In the genomic region with DNA sequence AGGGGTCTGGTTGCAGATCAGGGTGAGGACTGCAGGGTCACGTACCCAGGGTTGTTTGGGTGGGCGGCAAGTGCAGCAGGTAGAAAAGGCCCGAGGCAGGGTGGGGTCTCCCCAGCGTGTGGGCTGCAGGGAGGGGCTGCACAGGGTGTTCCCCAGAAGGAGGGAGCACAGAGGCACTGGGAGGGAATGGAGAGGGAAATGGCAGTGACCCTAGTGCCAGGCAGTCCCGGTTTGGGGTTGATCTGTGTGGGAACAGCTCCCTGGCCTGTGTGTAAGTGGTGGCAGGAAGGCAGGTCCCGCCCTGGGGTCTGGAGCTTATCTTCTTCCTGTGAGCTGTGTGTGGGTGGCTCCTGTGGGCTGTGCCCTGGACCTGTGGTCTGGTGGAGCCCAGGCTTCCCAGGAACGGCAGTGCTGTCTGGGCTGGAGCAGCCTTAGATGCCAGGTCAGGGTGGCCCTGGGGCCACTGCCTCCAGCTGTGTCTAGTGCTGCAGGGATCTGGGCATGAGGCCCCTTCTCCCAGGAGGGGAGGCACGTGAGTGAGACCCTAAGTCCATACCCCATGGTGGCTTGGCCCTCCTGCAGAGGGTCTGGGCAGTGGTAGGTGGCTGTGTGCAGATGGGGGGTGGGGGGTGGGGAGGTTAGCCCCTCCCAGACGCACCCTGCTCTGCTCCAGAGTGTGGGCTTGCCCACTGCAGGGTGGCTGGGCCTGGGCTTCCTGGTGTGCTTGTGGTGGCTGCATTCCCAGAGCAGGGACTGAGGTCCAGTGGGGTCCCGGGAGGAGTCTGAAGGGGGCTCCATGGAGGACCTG, we compare ENCODE assay signal across 1 cellular context.
TF ChIP-seq lines count a peak whose summit lies in the region.

No MANE protein-coding gene starts in this region.

TF ChIP-seq in GM23338, 12 proteins besides CTCF, POLR2A, EP300 and RAD21:
- TF ChIP-seq, protein P1, sequence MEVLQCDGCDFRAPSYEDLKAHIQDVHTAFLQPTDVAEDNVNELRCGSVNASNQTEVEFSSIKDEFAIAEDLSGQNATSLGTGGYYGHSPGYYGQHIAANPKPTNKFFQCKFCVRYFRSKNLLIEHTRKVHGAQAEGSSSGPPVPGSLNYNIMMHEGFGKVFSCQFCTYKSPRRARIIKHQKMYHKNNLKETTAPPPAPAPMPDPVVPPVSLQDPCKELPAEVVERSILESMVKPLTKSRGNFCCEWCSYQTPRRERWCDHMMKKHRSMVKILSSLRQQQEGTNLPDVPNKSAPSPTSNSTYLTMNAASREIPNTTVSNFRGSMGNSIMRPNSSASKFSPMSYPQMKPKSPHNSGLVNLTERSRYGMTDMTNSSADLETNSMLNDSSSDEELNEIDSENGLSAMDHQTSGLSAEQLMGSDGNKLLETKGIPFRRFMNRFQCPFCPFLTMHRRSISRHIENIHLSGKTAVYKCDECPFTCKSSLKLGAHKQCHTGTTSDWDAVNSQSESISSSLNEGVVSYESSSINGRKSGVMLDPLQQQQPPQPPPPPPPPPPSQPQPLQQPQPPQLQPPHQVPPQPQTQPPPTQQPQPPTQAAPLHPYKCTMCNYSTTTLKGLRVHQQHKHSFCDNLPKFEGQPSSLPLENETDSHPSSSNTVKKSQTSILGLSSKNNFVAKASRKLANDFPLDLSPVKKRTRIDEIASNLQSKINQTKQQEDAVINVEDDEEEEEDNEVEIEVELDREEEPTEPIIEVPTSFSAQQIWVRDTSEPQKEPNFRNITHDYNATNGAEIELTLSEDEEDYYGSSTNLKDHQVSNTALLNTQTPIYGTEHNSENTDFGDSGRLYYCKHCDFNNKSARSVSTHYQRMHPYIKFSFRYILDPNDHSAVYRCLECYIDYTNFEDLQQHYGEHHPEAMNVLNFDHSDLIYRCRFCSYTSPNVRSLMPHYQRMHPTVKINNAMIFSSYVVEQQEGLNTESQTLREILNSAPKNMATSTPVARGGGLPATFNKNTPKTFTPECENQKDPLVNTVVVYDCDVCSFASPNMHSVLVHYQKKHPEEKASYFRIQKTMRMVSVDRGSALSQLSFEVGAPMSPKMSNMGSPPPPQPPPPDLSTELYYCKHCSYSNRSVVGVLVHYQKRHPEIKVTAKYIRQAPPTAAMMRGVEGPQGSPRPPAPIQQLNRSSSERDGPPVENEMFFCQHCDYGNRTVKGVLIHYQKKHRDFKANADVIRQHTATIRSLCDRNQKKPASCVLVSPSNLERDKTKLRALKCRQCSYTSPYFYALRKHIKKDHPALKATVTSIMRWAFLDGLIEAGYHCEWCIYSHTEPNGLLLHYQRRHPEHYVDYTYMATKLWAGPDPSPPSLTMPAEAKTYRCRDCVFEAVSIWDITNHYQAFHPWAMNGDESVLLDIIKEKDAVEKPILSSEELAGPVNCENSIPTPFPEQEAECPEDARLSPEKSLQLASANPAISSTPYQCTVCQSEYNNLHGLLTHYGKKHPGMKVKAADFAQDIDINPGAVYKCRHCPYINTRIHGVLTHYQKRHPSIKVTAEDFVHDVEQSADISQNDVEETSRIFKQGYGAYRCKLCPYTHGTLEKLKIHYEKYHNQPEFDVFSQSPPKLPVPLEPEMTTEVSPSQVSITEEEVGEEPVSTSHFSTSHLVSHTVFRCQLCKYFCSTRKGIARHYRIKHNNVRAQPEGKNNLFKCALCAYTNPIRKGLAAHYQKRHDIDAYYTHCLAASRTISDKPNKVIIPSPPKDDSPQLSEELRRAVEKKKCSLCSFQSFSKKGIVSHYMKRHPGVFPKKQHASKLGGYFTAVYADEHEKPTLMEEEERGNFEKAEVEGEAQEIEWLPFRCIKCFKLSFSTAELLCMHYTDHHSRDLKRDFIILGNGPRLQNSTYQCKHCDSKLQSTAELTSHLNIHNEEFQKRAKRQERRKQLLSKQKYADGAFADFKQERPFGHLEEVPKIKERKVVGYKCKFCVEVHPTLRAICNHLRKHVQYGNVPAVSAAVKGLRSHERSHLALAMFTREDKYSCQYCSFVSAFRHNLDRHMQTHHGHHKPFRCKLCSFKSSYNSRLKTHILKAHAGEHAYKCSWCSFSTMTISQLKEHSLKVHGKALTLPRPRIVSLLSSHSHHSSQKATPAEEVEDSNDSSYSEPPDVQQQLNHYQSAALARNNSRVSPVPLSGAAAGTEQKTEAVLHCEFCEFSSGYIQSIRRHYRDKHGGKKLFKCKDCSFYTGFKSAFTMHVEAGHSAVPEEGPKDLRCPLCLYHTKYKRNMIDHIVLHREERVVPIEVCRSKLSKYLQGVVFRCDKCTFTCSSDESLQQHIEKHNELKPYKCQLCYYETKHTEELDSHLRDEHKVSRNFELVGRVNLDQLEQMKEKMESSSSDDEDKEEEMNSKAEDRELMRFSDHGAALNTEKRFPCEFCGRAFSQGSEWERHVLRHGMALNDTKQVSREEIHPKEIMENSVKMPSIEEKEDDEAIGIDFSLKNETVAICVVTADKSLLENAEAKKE (CRISPR knock-in tag; IDR thresholded peaks at IDR 0.05) = no peak
- TF ChIP-seq STAT1 (IDR thresholded peaks at IDR 0.05; ENCODE audit: unreplicated experiment) (no peak), ZNF331 (CRISPR knock-in tag; IDR thresholded peaks at IDR 0.05; ENCODE audit: low read depth) (no peak), CREB1 (CRISPR knock-in tag; IDR thresholded peaks at IDR 0.05; ENCODE audit: low read depth) (no peak), EZH2 (IDR thresholded peaks at IDR 0.05; ENCODE audit: low read depth, unreplicated experiment) (no peak), EZH2phosphoT487 (IDR thresholded peaks at IDR 0.05; ENCODE audit: unreplicated experiment) (no peak), ZNF114 (CRISPR knock-in tag; IDR thresholded peaks at IDR 0.05) (no peak), JUNB (IDR thresholded peaks at IDR 0.05; ENCODE audit: unreplicated experiment) (no peak), POLR2AphosphoS5 (IDR thresholded peaks at IDR 0.05; ENCODE audit: low read depth) (no peak)
- TF ChIP-seq, protein P2, sequence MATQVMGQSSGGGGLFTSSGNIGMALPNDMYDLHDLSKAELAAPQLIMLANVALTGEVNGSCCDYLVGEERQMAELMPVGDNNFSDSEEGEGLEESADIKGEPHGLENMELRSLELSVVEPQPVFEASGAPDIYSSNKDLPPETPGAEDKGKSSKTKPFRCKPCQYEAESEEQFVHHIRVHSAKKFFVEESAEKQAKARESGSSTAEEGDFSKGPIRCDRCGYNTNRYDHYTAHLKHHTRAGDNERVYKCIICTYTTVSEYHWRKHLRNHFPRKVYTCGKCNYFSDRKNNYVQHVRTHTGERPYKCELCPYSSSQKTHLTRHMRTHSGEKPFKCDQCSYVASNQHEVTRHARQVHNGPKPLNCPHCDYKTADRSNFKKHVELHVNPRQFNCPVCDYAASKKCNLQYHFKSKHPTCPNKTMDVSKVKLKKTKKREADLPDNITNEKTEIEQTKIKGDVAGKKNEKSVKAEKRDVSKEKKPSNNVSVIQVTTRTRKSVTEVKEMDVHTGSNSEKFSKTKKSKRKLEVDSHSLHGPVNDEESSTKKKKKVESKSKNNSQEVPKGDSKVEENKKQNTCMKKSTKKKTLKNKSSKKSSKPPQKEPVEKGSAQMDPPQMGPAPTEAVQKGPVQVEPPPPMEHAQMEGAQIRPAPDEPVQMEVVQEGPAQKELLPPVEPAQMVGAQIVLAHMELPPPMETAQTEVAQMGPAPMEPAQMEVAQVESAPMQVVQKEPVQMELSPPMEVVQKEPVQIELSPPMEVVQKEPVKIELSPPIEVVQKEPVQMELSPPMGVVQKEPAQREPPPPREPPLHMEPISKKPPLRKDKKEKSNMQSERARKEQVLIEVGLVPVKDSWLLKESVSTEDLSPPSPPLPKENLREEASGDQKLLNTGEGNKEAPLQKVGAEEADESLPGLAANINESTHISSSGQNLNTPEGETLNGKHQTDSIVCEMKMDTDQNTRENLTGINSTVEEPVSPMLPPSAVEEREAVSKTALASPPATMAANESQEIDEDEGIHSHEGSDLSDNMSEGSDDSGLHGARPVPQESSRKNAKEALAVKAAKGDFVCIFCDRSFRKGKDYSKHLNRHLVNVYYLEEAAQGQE (IDR thresholded peaks at IDR 0.05; ENCODE audit: unreplicated experiment) = no peak
- TF ChIP-seq, protein P3, sequence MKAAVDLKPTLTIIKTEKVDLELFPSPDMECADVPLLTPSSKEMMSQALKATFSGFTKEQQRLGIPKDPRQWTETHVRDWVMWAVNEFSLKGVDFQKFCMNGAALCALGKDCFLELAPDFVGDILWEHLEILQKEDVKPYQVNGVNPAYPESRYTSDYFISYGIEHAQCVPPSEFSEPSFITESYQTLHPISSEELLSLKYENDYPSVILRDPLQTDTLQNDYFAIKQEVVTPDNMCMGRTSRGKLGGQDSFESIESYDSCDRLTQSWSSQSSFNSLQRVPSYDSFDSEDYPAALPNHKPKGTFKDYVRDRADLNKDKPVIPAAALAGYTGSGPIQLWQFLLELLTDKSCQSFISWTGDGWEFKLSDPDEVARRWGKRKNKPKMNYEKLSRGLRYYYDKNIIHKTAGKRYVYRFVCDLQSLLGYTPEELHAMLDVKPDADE (IDR thresholded peaks at IDR 0.05) = no peak
